In the genomic region with DNA sequence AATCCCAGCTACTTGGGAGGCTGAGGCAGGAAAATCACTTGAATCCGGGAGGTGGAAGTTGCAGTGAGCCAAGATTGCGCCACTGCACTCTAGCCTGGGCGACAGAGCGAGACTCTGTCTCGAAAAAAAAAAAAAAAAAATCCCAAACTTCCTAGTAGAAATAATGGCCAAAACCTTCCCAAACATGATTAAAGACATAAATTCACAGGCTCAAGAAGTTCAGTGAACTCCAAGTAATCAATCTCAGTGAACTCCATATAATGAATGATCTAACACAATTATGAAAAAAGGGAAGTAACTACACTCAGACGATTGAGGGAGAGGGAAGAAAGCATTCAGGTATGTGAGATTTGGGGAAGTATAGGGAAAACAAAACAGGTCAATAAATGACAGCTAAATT, we compare ENCODE assay signal across 18 cellular contexts.
"Had no signal": no experiment of that assay in that cellular context is flagged by ENCODE, and none has a peak within 500 bp of the region (broad histone marks: within the 10 kb centered on the region; RNA-seq: fewer than 3 reads in every experiment).

No MANE protein-coding gene starts in this region.

- FAIRE-seq: small intestine, urothelium cell line had no signal

- H3K4me3 ChIP-seq: coronary artery, hepatocyte, lung, stomach had no signal

- H3K9me3 Mint-ChIP-seq: naive thymus-derived CD4-positive, alpha-beta T cell; type B pancreatic cell had no signal

- H2AFZ ChIP-seq: hepatocyte had no signal

- ATAC-seq: left colon; left ventricle myocardium superior; naive thymus-derived CD4-positive, alpha-beta T cell; right cardiac atrium had no signal

- H3K27me3 Mint-ChIP-seq: naive thymus-derived CD4-positive, alpha-beta T cell; type B pancreatic cell had no signal

- H3K27ac ChIP-seq: coronary artery, hepatocyte, stomach had no signal

- H3K4me2 ChIP-seq: hepatocyte had no signal

- H3K9me3 ChIP-seq: stomach had no signal

- H3K27me3 ChIP-seq: hepatocyte, stomach had no signal

- H3K27ac Mint-ChIP-seq: naive thymus-derived CD4-positive, alpha-beta T cell; nephron progenitor cell; type B pancreatic cell had no signal

- DNase-seq: effector CD4-positive, alpha-beta T cell; foreskin melanocyte; head of caudate nucleus; left colon; left ventricle myocardium superior; naive thymus-derived CD4-positive, alpha-beta T cell; nephron progenitor cell; right cardiac atrium; small intestine; stimulated activated CD4-positive, alpha-beta T cell treated with anti-CD3 and anti-CD28 coated beads, Interleukin-12 subunit alpha, Interleukin-12 subunit beta, amount 100 ng/mL, for 4 hours; stimulated activated naive CD4-positive, alpha-beta T cell; stomach; substantia nigra had no signal

- H3K4me3 Mint-ChIP-seq: naive thymus-derived CD4-positive, alpha-beta T cell; nephron progenitor cell; type B pancreatic cell had no signal
